Comparison of ENCODE assay signal across 10 cellular contexts in genomic region chr15:31272558-31273257, GRCh38. TPM values are rescaled to one million over a fixed set of nuclear protein-coding genes. Genes with fewer than 3 reads are reported as not detected.
DNase-seq lines count a peak whose midpoint lies in the region; ATAC-seq and TF ChIP-seq lines count a peak whose summit lies in the region.
"Had no signal": no experiment of that assay in that cellular context is flagged by ENCODE, and none has a peak within 500 bp of the region (broad histone marks: within the 10 kb centered on the region; RNA-seq: fewer than 3 reads in every experiment).

No MANE protein-coding gene starts in this region.

- peak overlapping the region; percentile 20 for H3K27ac Mint-ChIP-seq in activated CD8-positive, alpha-beta T cell treated with anti-CD3 and anti-CD28 coated beads, Interleukin-2, amount 10 ng/mL, durations not matched to agents 7 days and 5 days
- no peak overlapping the region for H3K27ac Mint-ChIP-seq in activated CD8-positive, alpha-beta T cell treated with anti-CD3 and anti-CD28 coated beads for 36 hours
- peak overlapping the region; percentile 32 for H3K27ac Mint-ChIP-seq in activated B cell treated with CpG ODN at 0.5 μM for 24 hours

- H2BK12ac ChIP-seq in mesenchymal stem cell (ENCODE audit: low read length in 2 of 2), result no peak overlapping the region

- no peaks in the 10 kb centered on the region for H3K36me3 ChIP-seq in mesenchymal stem cell (ENCODE audit: control insufficient read depth in 1 of 2, insufficient read depth in 2 of 2, low read depth in 1 of 2, low read length in 2 of 2)
- no peaks in the 10 kb centered on the region for H3K36me3 ChIP-seq in transverse colon

- POLR2A ChIA-PET in activated CD8-positive, alpha-beta T cell treated with anti-CD3 and anti-CD28 coated beads, Interleukin-2, amount 10 ng/mL, durations not matched to agents 7 days and 5 days (lab: Charles Lee), result no interaction called here
- POLR2A ChIA-PET in activated CD8-positive, alpha-beta T cell treated with anti-CD3 and anti-CD28 coated beads for 36 hours (lab: Charles Lee), result no interaction called here
- POLR2A ChIA-PET in activated B cell treated with CpG ODN at 0.5 μM for 24 hours (lab: Charles Lee), result interaction anchor here (1.0 to 13.6 kb wide), 4 partner anchors 11 to 54 kb away, joined by 3 to 406 read pairs (median 6); partner anchors contain the start of gene KLF13

- H2AK5ac ChIP-seq in mesenchymal stem cell (ENCODE audit: low read length, severe bottlenecking), result no peak overlapping the region

- no peaks in the 10 kb centered on the region for H3K36me3 Mint-ChIP-seq in activated CD8-positive, alpha-beta T cell treated with anti-CD3 and anti-CD28 coated beads, Interleukin-2, amount 10 ng/mL, durations not matched to agents 7 days and 5 days (ENCODE audit: low read depth)
- no peaks in the 10 kb centered on the region for H3K36me3 Mint-ChIP-seq in activated CD8-positive, alpha-beta T cell treated with anti-CD3 and anti-CD28 coated beads for 36 hours (ENCODE audit: low read depth)
- no peaks in the 10 kb centered on the region for H3K36me3 Mint-ChIP-seq in activated B cell treated with CpG ODN at 0.5 μM for 24 hours (ENCODE audit: low read depth)

- no peak overlapping the region for H3K4me3 Mint-ChIP-seq in activated CD8-positive, alpha-beta T cell treated with anti-CD3 and anti-CD28 coated beads, Interleukin-2, amount 10 ng/mL, durations not matched to agents 7 days and 5 days
- H3K4me3 Mint-ChIP-seq in activated CD8-positive, alpha-beta T cell treated with anti-CD3 and anti-CD28 coated beads for 36 hours, result no peak overlapping the region
- no peak overlapping the region for H3K4me3 Mint-ChIP-seq in activated B cell treated with CpG ODN at 0.5 μM for 24 hours

- H3K4ac ChIP-seq in mesenchymal stem cell (ENCODE audit: low read depth in 1 of 2, low read length in 2 of 2), result no peak overlapping the region

- H2AFZ ChIP-seq in mesenchymal stem cell (ENCODE audit: low read depth, low read length), result no peak overlapping the region
- H2AFZ ChIP-seq: GM23248 had no signal

- peaks cover 60% of the 10 kb centered on the region for H3K4me1 Mint-ChIP-seq in activated CD8-positive, alpha-beta T cell treated with anti-CD3 and anti-CD28 coated beads, Interleukin-2, amount 10 ng/mL, durations not matched to agents 7 days and 5 days (ENCODE audit: low read depth)
- H3K4me1 Mint-ChIP-seq in activated CD8-positive, alpha-beta T cell treated with anti-CD3 and anti-CD28 coated beads for 36 hours (ENCODE audit: low read depth), result peaks cover 21% of the 10 kb centered on the region
- peaks cover 48% of the 10 kb centered on the region for H3K4me1 Mint-ChIP-seq in activated B cell treated with CpG ODN at 0.5 μM for 24 hours

- H2BK5ac ChIP-seq in mesenchymal stem cell (ENCODE audit: low read depth, low read length, poor library complexity, severe bottlenecking), result no peak overlapping the region

- no peak overlapping the region for H3K4me2 ChIP-seq in mesenchymal stem cell (ENCODE audit: low read length, poor library complexity, severe bottlenecking)

- no peak overlapping the region for H4K91ac ChIP-seq in mesenchymal stem cell (ENCODE audit: low read length)

- TF ChIP-seq CTCF in activated CD8-positive, alpha-beta T cell treated with anti-CD3 and anti-CD28 coated beads for 36 hours (IDR thresholded peaks at IDR 0.05), result no peak
- TF ChIP-seq CTCF in activated B cell treated with CpG ODN at 0.5 μM for 24 hours (IDR thresholded peaks at IDR 0.05), result no peak
- no peak for TF ChIP-seq CTCF in transverse colon (IDR thresholded peaks at IDR 0.05)

- H2BK120ac ChIP-seq in mesenchymal stem cell (ENCODE audit: low read depth, low read length), result no peak overlapping the region

- no peak overlapping the region for H3K14ac ChIP-seq in mesenchymal stem cell (ENCODE audit: low read length in 2 of 2)

- no peaks in the 10 kb centered on the region for H3K27me3 Mint-ChIP-seq in activated CD8-positive, alpha-beta T cell treated with anti-CD3 and anti-CD28 coated beads, Interleukin-2, amount 10 ng/mL, durations not matched to agents 7 days and 5 days (ENCODE audit: low read depth)
- H3K27me3 Mint-ChIP-seq in activated CD8-positive, alpha-beta T cell treated with anti-CD3 and anti-CD28 coated beads for 36 hours, result no peaks in the 10 kb centered on the region
- H3K27me3 Mint-ChIP-seq in activated B cell treated with CpG ODN at 0.5 μM for 24 hours, result no peaks in the 10 kb centered on the region

- H3K4me1 ChIP-seq in mesenchymal stem cell (ENCODE audit: control insufficient read depth, insufficient read depth, low read depth, low read length) (peaks cover 11% of the 10 kb centered on the region), transverse colon (peaks cover 5 to 49% (median 14%) of the 10 kb centered on the region in 4 donors)

- 72% methylated on average over 14 of the region's 14 CpGs for WGBS in mesenchymal stem cell
- WGBS in transverse colon (ENCODE audit: low coverage in 1 of 2), 2 donors, result 53 to 55% methylated on average over 5 to 14 of the region's 14 CpGs

- no peak overlapping the region for H4K8ac ChIP-seq in mesenchymal stem cell (ENCODE audit: low read length)

- H3K9ac ChIP-seq in mesenchymal stem cell (ENCODE audit: low read length), result no peak overlapping the region
- H3K9ac ChIP-seq: GM23248 had no signal

- no peaks in the 10 kb centered on the region for H3K79me1 ChIP-seq in mesenchymal stem cell (replicated peaks; ENCODE audit: low read length, poor library complexity, severe bottlenecking)

- H3K18ac ChIP-seq in mesenchymal stem cell (ENCODE audit: low read depth in 1 of 2, low read length in 2 of 2), result no peak overlapping the region

- TF ChIP-seq EP300 in transverse colon (IDR thresholded peaks at IDR 0.05; ENCODE audit: low read depth), result no peak

- intact Hi-C loops in activated CD8-positive, alpha-beta T cell treated with anti-CD3 and anti-CD28 coated beads for 36 hours (cut with micrococcal nuclease), result no loop called here
- intact Hi-C loops in activated B cell treated with CpG ODN at 0.5 μM for 24 hours (cut with micrococcal nuclease) (no loop called here), transverse colon (cut with DNase I; ENCODE audit: low total_unique reads) (no loop called here)

- DNase-seq in activated CD8-positive, alpha-beta T cell treated with anti-CD3 and anti-CD28 coated beads, Interleukin-2, amount 10 ng/mL, durations not matched to agents 7 days and 5 days, result peak; percentile 18
- DNase-seq in activated CD8-positive, alpha-beta T cell treated with anti-CD3 and anti-CD28 coated beads for 36 hours, result no peak
- DNase-seq in activated B cell treated with CpG ODN at 0.5 μM for 24 hours (peak; percentile 15), mesenchymal stem cell (no peak), transverse colon (peak; percentile 86), NK-92 (lab: John Stamatoyannopoulos, UW; ENCODE audit: unreplicated experiment) (no peak), NCI-H526 (lab: John Stamatoyannopoulos, UW) (no peak), NCI-H1436 (lab: John Stamatoyannopoulos, UW) (no peak)
- DNase-seq: GM23248, nucleus accumbens had no signal

- H3K9me3 ChIP-seq in mesenchymal stem cell (ENCODE audit: control insufficient read depth, low read length) (no peaks in the 10 kb centered on the region), transverse colon (no peaks in the 10 kb centered on the region)

- CTCF ChIA-PET in activated CD8-positive, alpha-beta T cell treated with anti-CD3 and anti-CD28 coated beads, Interleukin-2, amount 10 ng/mL, durations not matched to agents 7 days and 5 days (lab: Charles Lee), result interaction anchor here (1.2 kb wide), 1 partner anchor 10 kb away, joined by 4 read pairs; no protein-coding TSS in a partner anchor
- CTCF ChIA-PET in activated CD8-positive, alpha-beta T cell treated with anti-CD3 and anti-CD28 coated beads for 36 hours (lab: Charles Lee), result no interaction called here
- CTCF ChIA-PET in activated B cell treated with CpG ODN at 0.5 μM for 24 hours (lab: Charles Lee), result interaction anchor here (1.2 kb wide), 1 partner anchor 31 kb away, joined by 3 read pairs; no protein-coding TSS in a partner anchor

- H3K27me3 ChIP-seq in mesenchymal stem cell (ENCODE audit: control insufficient read depth in 1 of 2, insufficient read depth in 1 of 2, low read length in 2 of 2) (peaks cover 0 to 8% of the 10 kb centered on the region in 2 experiments), transverse colon (no peaks in the 10 kb centered on the region)

- ATAC-seq in activated CD8-positive, alpha-beta T cell treated with anti-CD3 and anti-CD28 coated beads, Interleukin-2, amount 10 ng/mL, durations not matched to agents 7 days and 5 days, result no peak
- ATAC-seq in activated CD8-positive, alpha-beta T cell treated with anti-CD3 and anti-CD28 coated beads for 36 hours, result no peak
- no peak for ATAC-seq in activated B cell treated with CpG ODN at 0.5 μM for 24 hours (ENCODE audit: low read depth)

- peak overlapping the region; percentile 65 for H2BK15ac ChIP-seq in mesenchymal stem cell (ENCODE audit: low read depth, poor library complexity, severe bottlenecking)

- in situ Hi-C loops in transverse colon (cut with MboI; ENCODE audit: low pct_ligation_motif_present in 1 of 4, low pct_unique_long_range_greater_than_20kb in 1 of 4, low sequenced_read_pairs in 3 of 4), result no loop called here

- no peaks in the 10 kb centered on the region for H3K9me3 Mint-ChIP-seq in activated CD8-positive, alpha-beta T cell treated with anti-CD3 and anti-CD28 coated beads, Interleukin-2, amount 10 ng/mL, durations not matched to agents 7 days and 5 days (ENCODE audit: insufficient read depth)
- H3K9me3 Mint-ChIP-seq in activated CD8-positive, alpha-beta T cell treated with anti-CD3 and anti-CD28 coated beads for 36 hours, result no peaks in the 10 kb centered on the region
- H3K9me3 Mint-ChIP-seq in activated B cell treated with CpG ODN at 0.5 μM for 24 hours, result no peaks in the 10 kb centered on the region

- no peak for TF ChIP-seq POLR2A in transverse colon (IDR thresholded peaks at IDR 0.05)

- H3K23ac ChIP-seq in mesenchymal stem cell (ENCODE audit: low read length in 2 of 2), result no peak overlapping the region

- H3K27ac ChIP-seq in mesenchymal stem cell (ENCODE audit: low read length, poor library complexity, severe bottlenecking), result no peak overlapping the region
- H3K27ac ChIP-seq in transverse colon, result peak overlapping the region; percentile 41 to 75 (median 68)
- H3K27ac ChIP-seq: GM23248 had no signal

- H3K4me3 ChIP-seq in mesenchymal stem cell (ENCODE audit: insufficient read depth in 1 of 2, low read depth in 1 of 2, low read length in 2 of 2) (no peak overlapping the region), transverse colon (no peak overlapping the region)
- H3K4me3 ChIP-seq: GM23248 had no signal

RNA-seq across cellular contexts. Expression of gene KLF13, which starts 53.9 kb away (rescaled TPM):
- 100 to 1,000 TPM; 214 to 215 TPM for total RNA-seq in activated CD8-positive, alpha-beta T cell treated with anti-CD3 and anti-CD28 coated beads, Interleukin-2, amount 10 ng/mL, durations not matched to agents 7 days and 5 days
- total RNA-seq in activated CD8-positive, alpha-beta T cell treated with anti-CD3 and anti-CD28 coated beads for 36 hours, result 100 to 1,000 TPM; 163 to 175 TPM
- total RNA-seq in activated B cell treated with CpG ODN at 0.5 μM for 24 hours (177 and 178 TPM in 2 replicates), transverse colon (10 to 100 TPM; 39.0 to 81.2 (median 68.8) TPM)
- 93.2 TPM for polyA plus RNA-seq in mesenchymal stem cell (2013, experiment 1 of 2)
- 91.8 TPM for polyA plus RNA-seq in mesenchymal stem cell (2013, experiment 2 of 2)

Comparison
In these comparisons a context has a peak if more than half of its experiments do, and no peak if none do; other contexts are left out.
1. DNase-seq: peak in activated CD8-positive, alpha-beta T cell treated with anti-CD3 and anti-CD28 coated beads, Interleukin-2, amount 10 ng/mL, durations not matched to agents 7 days and 5 days (single experiment), activated B cell treated with CpG ODN at 0.5 μM for 24 hours (single experiment) and transverse colon (single experiment); none in activated CD8-positive, alpha-beta T cell treated with anti-CD3 and anti-CD28 coated beads for 36 hours (single experiment), mesenchymal stem cell (single experiment), NK-92 (single experiment), NCI-H526 (0 of 2) and NCI-H1436 (single experiment).